ENCODE assay signal across 1 cellular context in genomic region chr20:53621482-53622246, GRCh38.
TF ChIP-seq lines count a peak whose summit lies in the region.

No MANE protein-coding gene starts in this region.

TF ChIP-seq in GM12878, 131 proteins besides CTCF, POLR2A, EP300 and RAD21 (continued from another document and continues in another):
- TF ChIP-seq, protein P1, sequence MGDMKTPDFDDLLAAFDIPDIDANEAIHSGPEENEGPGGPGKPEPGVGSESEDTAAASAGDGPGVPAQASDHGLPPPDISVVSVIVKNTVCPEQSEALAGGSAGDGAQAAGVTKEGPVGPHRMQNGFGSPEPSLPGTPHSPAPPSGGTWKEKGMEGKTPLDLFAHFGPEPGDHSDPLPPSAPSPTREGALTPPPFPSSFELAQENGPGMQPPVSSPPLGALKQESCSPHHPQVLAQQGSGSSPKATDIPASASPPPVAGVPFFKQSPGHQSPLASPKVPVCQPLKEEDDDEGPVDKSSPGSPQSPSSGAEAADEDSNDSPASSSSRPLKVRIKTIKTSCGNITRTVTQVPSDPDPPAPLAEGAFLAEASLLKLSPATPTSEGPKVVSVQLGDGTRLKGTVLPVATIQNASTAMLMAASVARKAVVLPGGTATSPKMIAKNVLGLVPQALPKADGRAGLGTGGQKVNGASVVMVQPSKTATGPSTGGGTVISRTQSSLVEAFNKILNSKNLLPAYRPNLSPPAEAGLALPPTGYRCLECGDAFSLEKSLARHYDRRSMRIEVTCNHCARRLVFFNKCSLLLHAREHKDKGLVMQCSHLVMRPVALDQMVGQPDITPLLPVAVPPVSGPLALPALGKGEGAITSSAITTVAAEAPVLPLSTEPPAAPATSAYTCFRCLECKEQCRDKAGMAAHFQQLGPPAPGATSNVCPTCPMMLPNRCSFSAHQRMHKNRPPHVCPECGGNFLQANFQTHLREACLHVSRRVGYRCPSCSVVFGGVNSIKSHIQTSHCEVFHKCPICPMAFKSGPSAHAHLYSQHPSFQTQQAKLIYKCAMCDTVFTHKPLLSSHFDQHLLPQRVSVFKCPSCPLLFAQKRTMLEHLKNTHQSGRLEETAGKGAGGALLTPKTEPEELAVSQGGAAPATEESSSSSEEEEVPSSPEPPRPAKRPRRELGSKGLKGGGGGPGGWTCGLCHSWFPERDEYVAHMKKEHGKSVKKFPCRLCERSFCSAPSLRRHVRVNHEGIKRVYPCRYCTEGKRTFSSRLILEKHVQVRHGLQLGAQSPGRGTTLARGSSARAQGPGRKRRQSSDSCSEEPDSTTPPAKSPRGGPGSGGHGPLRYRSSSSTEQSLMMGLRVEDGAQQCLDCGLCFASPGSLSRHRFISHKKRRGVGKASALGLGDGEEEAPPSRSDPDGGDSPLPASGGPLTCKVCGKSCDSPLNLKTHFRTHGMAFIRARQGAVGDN (IDR thresholded peaks at IDR 0.05), result peak; percentile 46; the same call in 1 of the 2 replicates
- no peak for TF ChIP-seq PML (IDR thresholded peaks at IDR 0.05; ENCODE audit: low read length)
- TF ChIP-seq, protein P2, sequence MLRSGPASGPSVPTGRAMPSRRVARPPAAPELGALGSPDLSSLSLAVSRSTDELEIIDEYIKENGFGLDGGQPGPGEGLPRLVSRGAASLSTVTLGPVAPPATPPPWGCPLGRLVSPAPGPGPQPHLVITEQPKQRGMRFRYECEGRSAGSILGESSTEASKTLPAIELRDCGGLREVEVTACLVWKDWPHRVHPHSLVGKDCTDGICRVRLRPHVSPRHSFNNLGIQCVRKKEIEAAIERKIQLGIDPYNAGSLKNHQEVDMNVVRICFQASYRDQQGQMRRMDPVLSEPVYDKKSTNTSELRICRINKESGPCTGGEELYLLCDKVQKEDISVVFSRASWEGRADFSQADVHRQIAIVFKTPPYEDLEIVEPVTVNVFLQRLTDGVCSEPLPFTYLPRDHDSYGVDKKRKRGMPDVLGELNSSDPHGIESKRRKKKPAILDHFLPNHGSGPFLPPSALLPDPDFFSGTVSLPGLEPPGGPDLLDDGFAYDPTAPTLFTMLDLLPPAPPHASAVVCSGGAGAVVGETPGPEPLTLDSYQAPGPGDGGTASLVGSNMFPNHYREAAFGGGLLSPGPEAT (IDR thresholded peaks at IDR 0.05; ENCODE audit: low read depth), result peak; percentile 67; the same call in 1 of the 2 replicates
- no peak for TF ChIP-seq MYC (IDR thresholded peaks at IDR 0.05; ENCODE audit: insufficient read depth, insufficient read length, insufficient replicate concordance, low read length, severe bottlenecking)
- TF ChIP-seq NKRF (conservative IDR thresholded peaks at IDR 0.05), result no peak
- TF ChIP-seq CREM (IDR thresholded peaks at IDR 0.05; ENCODE audit: low read depth), result no peak
- TF ChIP-seq, protein P3, sequence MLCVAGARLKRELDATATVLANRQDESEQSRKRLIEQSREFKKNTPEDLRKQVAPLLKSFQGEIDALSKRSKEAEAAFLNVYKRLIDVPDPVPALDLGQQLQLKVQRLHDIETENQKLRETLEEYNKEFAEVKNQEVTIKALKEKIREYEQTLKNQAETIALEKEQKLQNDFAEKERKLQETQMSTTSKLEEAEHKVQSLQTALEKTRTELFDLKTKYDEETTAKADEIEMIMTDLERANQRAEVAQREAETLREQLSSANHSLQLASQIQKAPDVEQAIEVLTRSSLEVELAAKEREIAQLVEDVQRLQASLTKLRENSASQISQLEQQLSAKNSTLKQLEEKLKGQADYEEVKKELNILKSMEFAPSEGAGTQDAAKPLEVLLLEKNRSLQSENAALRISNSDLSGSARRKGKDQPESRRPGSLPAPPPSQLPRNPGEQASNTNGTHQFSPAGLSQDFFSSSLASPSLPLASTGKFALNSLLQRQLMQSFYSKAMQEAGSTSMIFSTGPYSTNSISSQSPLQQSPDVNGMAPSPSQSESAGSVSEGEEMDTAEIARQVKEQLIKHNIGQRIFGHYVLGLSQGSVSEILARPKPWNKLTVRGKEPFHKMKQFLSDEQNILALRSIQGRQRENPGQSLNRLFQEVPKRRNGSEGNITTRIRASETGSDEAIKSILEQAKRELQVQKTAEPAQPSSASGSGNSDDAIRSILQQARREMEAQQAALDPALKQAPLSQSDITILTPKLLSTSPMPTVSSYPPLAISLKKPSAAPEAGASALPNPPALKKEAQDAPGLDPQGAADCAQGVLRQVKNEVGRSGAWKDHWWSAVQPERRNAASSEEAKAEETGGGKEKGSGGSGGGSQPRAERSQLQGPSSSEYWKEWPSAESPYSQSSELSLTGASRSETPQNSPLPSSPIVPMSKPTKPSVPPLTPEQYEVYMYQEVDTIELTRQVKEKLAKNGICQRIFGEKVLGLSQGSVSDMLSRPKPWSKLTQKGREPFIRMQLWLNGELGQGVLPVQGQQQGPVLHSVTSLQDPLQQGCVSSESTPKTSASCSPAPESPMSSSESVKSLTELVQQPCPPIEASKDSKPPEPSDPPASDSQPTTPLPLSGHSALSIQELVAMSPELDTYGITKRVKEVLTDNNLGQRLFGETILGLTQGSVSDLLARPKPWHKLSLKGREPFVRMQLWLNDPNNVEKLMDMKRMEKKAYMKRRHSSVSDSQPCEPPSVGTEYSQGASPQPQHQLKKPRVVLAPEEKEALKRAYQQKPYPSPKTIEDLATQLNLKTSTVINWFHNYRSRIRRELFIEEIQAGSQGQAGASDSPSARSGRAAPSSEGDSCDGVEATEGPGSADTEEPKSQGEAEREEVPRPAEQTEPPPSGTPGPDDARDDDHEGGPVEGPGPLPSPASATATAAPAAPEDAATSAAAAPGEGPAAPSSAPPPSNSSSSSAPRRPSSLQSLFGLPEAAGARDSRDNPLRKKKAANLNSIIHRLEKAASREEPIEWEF (IDR thresholded peaks at IDR 0.05; ENCODE audit: insufficient replicate concordance, low read depth, low read length), result no peak
- TF ChIP-seq RFX5 (IDR thresholded peaks at IDR 0.05; ENCODE audit: low read depth, low read length), result no peak
- TF ChIP-seq NR2C2 (IDR thresholded peaks at IDR 0.05; ENCODE audit: borderline replicate concordance, control insufficient read depth, insufficient read length, low read depth), result no peak
- TF ChIP-seq, protein P4, sequence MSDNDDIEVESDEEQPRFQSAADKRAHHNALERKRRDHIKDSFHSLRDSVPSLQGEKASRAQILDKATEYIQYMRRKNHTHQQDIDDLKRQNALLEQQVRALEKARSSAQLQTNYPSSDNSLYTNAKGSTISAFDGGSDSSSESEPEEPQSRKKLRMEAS (IDR thresholded peaks at IDR 0.05; ENCODE audit: low read depth, low read length), result no peak
- TF ChIP-seq TCF7 (IDR thresholded peaks at IDR 0.05; ENCODE audit: borderline replicate concordance), result no peak
- TF ChIP-seq HDGF (IDR thresholded peaks at IDR 0.05), result no peak; the same call in 1 of the 2 replicates
- TF ChIP-seq, protein P5, sequence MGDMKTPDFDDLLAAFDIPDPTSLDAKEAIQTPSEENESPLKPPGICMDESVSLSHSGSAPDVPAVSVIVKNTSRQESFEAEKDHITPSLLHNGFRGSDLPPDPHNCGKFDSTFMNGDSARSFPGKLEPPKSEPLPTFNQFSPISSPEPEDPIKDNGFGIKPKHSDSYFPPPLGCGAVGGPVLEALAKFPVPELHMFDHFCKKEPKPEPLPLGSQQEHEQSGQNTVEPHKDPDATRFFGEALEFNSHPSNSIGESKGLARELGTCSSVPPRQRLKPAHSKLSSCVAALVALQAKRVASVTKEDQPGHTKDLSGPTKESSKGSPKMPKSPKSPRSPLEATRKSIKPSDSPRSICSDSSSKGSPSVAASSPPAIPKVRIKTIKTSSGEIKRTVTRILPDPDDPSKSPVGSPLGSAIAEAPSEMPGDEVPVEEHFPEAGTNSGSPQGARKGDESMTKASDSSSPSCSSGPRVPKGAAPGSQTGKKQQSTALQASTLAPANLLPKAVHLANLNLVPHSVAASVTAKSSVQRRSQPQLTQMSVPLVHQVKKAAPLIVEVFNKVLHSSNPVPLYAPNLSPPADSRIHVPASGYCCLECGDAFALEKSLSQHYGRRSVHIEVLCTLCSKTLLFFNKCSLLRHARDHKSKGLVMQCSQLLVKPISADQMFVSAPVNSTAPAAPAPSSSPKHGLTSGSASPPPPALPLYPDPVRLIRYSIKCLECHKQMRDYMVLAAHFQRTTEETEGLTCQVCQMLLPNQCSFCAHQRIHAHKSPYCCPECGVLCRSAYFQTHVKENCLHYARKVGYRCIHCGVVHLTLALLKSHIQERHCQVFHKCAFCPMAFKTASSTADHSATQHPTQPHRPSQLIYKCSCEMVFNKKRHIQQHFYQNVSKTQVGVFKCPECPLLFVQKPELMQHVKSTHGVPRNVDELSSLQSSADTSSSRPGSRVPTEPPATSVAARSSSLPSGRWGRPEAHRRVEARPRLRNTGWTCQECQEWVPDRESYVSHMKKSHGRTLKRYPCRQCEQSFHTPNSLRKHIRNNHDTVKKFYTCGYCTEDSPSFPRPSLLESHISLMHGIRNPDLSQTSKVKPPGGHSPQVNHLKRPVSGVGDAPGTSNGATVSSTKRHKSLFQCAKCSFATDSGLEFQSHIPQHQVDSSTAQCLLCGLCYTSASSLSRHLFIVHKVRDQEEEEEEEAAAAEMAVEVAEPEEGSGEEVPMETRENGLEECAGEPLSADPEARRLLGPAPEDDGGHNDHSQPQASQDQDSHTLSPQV (IDR thresholded peaks at IDR 0.05), result no peak
- TF ChIP-seq POLR2AphosphoS5 (IDR thresholded peaks at IDR 0.05; ENCODE audit: low read length), result no peak
- no peak for TF ChIP-seq ATF3 (IDR thresholded peaks at IDR 0.05; ENCODE audit: borderline replicate concordance, extremely low read depth, low read depth, low read length)
- TF ChIP-seq MEF2A (IDR thresholded peaks at IDR 0.05; ENCODE audit: insufficient read depth, low read depth, low read length), result no peak
- TF ChIP-seq, protein P6, sequence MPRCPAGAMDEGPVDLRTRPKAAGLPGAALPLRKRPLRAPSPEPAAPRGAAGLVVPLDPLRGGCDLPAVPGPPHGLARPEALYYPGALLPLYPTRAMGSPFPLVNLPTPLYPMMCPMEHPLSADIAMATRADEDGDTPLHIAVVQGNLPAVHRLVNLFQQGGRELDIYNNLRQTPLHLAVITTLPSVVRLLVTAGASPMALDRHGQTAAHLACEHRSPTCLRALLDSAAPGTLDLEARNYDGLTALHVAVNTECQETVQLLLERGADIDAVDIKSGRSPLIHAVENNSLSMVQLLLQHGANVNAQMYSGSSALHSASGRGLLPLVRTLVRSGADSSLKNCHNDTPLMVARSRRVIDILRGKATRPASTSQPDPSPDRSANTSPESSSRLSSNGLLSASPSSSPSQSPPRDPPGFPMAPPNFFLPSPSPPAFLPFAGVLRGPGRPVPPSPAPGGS (IDR thresholded peaks at IDR 0.05; ENCODE audit: borderline replicate concordance, insufficient read depth, low read depth, low read length, poor library complexity, severe bottlenecking), result no peak
- TF ChIP-seq IRF4 (IDR thresholded peaks at IDR 0.05; ENCODE audit: low read depth, low read length), result no peak
- no peak for TF ChIP-seq SIX5 (IDR thresholded peaks at IDR 0.05; ENCODE audit: low read depth, low read length, severe bottlenecking)
- TF ChIP-seq POLR2AphosphoS2 (IDR thresholded peaks at IDR 0.05; ENCODE audit: low read depth, low read length), result no peak
- TF ChIP-seq ZNF217 (IDR thresholded peaks at IDR 0.05), result no peak
- TF ChIP-seq ZBTB4 (CRISPR knock-in tag; IDR thresholded peaks at IDR 0.05), result no peak
- no peak for TF ChIP-seq FOS (IDR thresholded peaks at IDR 0.05; ENCODE audit: borderline replicate concordance, extremely low read depth, insufficient read length)
- TF ChIP-seq WRNIP1 (IDR thresholded peaks at IDR 0.05; ENCODE audit: borderline replicate concordance, low read depth, low read length), result no peak
- TF ChIP-seq NFYA (IDR thresholded peaks at IDR 0.05; ENCODE audit: borderline replicate concordance, low read depth, low read length), result no peak
- TF ChIP-seq RELA (IDR thresholded peaks at IDR 0.05; ENCODE audit: borderline replicate concordance, partially characterized antibody), result no peak
- peak; percentile 78 for TF ChIP-seq IKZF2 (IDR thresholded peaks at IDR 0.05)
- no peak for TF ChIP-seq TCF12 (IDR thresholded peaks at IDR 0.05; ENCODE audit: low read depth, low read length)
- TF ChIP-seq BRCA1 (IDR thresholded peaks at IDR 0.05; ENCODE audit: low read depth, low read length), result no peak
- TF ChIP-seq RAD51 (IDR thresholded peaks at IDR 0.05), result no peak
- no peak for TF ChIP-seq RCOR1 (conservative IDR thresholded peaks at IDR 0.05; ENCODE audit: low read depth, low read length)
- TF ChIP-seq ASH2L (IDR thresholded peaks at IDR 0.05; ENCODE audit: borderline replicate concordance, low read depth), result no peak
- no peak; the same call in 1 of the 2 replicates for TF ChIP-seq RUNX3 (IDR thresholded peaks at IDR 0.05; ENCODE audit: low read length)
- no peak for TF ChIP-seq SMAD1 (IDR thresholded peaks at IDR 0.05; ENCODE audit: low read depth, partially characterized antibody)
- peak; percentile 90 for TF ChIP-seq EED (IDR thresholded peaks at IDR 0.05; ENCODE audit: low read depth)
- no peak for TF ChIP-seq ZNF24 (IDR thresholded peaks at IDR 0.05)
